In the genomic region with DNA sequence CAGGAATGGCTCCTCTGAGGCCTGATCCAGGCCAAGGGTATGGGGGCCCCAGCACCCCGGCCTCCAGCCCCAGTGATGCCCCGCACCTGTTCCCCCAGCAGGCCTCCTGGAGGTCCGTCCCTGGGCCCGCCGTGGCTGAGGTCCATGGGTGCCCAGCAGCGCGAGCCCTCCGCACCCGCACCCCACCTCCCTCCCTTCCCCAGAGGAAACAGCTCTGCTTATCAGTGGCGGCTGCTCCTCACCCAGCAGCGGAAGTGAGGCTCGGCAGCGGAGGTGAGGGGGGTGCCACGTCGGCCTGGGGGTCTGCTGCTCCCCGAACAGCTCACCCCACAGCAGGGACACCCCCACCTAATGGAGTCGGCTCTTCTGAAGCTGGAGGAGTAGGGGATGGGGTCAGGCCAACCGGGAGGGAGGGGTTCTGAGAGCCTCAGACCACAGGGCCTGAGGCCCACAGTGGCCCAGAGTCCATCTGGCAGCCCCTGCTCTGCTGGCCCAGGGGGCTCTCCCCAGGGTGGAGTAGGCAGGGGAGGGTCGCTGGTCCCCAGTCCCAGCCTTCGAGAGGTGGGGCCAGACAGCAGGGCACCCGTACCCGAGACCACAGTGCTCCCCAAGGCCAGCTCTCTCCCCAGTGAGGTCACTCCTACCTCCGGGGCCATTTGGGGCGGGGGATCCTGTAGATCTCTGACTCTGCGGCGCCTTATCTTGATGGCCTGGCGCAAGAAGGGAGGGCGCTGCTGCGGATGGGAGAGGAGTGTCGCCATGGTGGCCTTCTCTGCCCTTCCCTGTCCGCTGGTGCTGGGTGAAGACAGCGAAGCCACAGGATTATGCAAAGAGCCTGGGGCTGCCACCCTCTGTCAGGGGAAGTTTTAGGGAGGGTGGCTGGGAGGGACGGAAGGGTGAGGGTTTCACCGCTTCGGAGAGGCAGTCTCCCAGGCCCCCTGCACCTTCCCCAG, we compare ENCODE assay signal across 1 cellular context.
A peak's percentile ranks its signal among the peaks of the same experiment; 100 is the strongest.
TF ChIP-seq lines count a peak whose summit lies in the region.

TSS of gene UNC13D (minus strand) at position 828 of the 953 bp plus-strand sequence. CDS start at position 761, 67 bp downstream.

TF ChIP-seq in HepG2, 621 proteins besides CTCF, POLR2A, EP300 and RAD21 (continued from another document and continues in another):
- 0 out of 2 replicates have a peak, but pooled peaks have one; percentile 29 for TF ChIP-seq DRAP1 (CRISPR knock-in tag; IDR thresholded peaks at IDR 0.05)
- 0 out of 2 replicates have a peak, but pooled peaks have one; percentile 46 for TF ChIP-seq ZMYM3 (CRISPR knock-in tag; IDR thresholded peaks at IDR 0.05)
- 0 out of 2 replicates have a peak, but pooled peaks have one; percentile 37 for TF ChIP-seq ZNF512 (CRISPR knock-in tag; IDR thresholded peaks at IDR 0.05)
- peak; percentile 83 for TF ChIP-seq ZBTB38 (CRISPR knock-in tag; IDR thresholded peaks at IDR 0.05)
- peak; percentile 75; the same call in 1 of the 2 replicates for TF ChIP-seq ZNF274 (CRISPR knock-in tag; IDR thresholded peaks at IDR 0.05)
- TF ChIP-seq, protein P1, sequence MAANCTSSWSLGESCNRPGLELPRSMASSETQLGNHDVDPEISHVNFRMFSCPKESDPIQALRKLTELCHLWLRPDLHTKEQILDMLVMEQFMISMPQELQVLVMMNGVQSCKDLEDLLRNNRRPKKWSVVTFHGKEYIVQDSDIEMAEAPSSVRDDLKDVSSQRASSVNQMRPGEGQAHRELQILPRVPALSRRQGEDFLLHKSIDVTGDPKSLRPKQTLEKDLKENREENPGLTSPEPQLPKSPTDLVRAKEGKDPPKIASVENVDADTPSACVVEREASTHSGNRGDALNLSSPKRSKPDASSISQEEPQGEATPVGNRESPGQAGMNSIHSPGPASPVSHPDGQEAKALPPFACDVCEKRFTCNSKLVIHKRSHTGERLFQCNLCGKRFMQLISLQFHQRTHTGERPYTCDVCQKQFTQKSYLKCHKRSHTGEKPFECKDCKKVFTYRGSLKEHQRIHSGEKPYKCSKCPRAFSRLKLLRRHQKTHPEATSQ (CRISPR knock-in tag; IDR thresholded peaks at IDR 0.05; ENCODE audit: borderline replicate concordance) = no peak
- TF ChIP-seq MYC (CRISPR knock-in tag; IDR thresholded peaks at IDR 0.05; ENCODE audit: borderline replicate concordance) = peak; percentile 46
- no peak for TF ChIP-seq SNRNP70 (IDR thresholded peaks at IDR 0.05; ENCODE audit: low read depth, low read length)
- TF ChIP-seq ETV6 (CRISPR knock-in tag; conservative IDR thresholded peaks at IDR 0.05) = no peak
- no peak for TF ChIP-seq ZNF460 (CRISPR knock-in tag; IDR thresholded peaks at IDR 0.05; ENCODE audit: borderline replicate concordance)
- TF ChIP-seq PRPF4 (IDR thresholded peaks at IDR 0.05; ENCODE audit: low read depth, low read length, poor library complexity, severe bottlenecking) = no peak
- no peak; the same call in 1 of the 2 replicates for TF ChIP-seq MXD4 (CRISPR knock-in tag; IDR thresholded peaks at IDR 0.05)
- no peak for TF ChIP-seq ZNF44 (CRISPR knock-in tag; IDR thresholded peaks at IDR 0.05)
- TF ChIP-seq ZNF747 (CRISPR knock-in tag; IDR thresholded peaks at IDR 0.05; ENCODE audit: borderline replicate concordance) = 0 out of 2 replicates have a peak, but pooled peaks have one; percentile 39
- peak; percentile 66; the same call in 1 of the 2 replicates for TF ChIP-seq ZNF142 (CRISPR knock-in tag; IDR thresholded peaks at IDR 0.05)
- peak; percentile 56; the same call in 1 of the 2 replicates for TF ChIP-seq DR1 (CRISPR knock-in tag; IDR thresholded peaks at IDR 0.05)
- peak; percentile 9; the same call in 1 of the 2 replicates for TF ChIP-seq YEATS2 (CRISPR knock-in tag; IDR thresholded peaks at IDR 0.05; ENCODE audit: borderline replicate concordance)
- no peak for TF ChIP-seq RBM22 (optimal IDR thresholded peaks at IDR 0.05; ENCODE audit: low read length)
- 0 out of 2 replicates have a peak, but pooled peaks have one; percentile 12 for TF ChIP-seq ZNF644 (CRISPR knock-in tag; IDR thresholded peaks at IDR 0.05; ENCODE audit: low read depth)
- peak; percentile 23; the same call in 1 of the 2 replicates for TF ChIP-seq ZNF614 (CRISPR knock-in tag; IDR thresholded peaks at IDR 0.05; ENCODE audit: borderline replicate concordance)
- no peak for TF ChIP-seq MAFG (CRISPR knock-in tag; IDR thresholded peaks at IDR 0.05)
- TF ChIP-seq ZNF724P (CRISPR knock-in tag; IDR thresholded peaks at IDR 0.05; ENCODE audit: borderline replicate concordance) = peak; percentile 88; the same call in 1 of the 2 replicates
- peak; percentile 21; the same call in 1 of the 2 replicates for TF ChIP-seq HMG20A (CRISPR knock-in tag; IDR thresholded peaks at IDR 0.05; ENCODE audit: borderline replicate concordance)
- no peak for TF ChIP-seq SMYD3 (CRISPR knock-in tag; IDR thresholded peaks at IDR 0.05)
- TF ChIP-seq NFAT5 (CRISPR knock-in tag; IDR thresholded peaks at IDR 0.05) = no peak; the same call in 1 of the 2 replicates
- TF ChIP-seq SMAD1 (CRISPR knock-in tag; IDR thresholded peaks at IDR 0.05; ENCODE audit: borderline replicate concordance, low read depth) = peak; percentile 55; the same call in 1 of the 2 replicates
- TF ChIP-seq ZNF839 (CRISPR knock-in tag; IDR thresholded peaks at IDR 0.05; ENCODE audit: borderline replicate concordance) = peak; percentile 55; the same call in 1 of the 2 replicates
- peak; percentile 64; the same call in 1 of the 2 replicates for TF ChIP-seq EED (CRISPR knock-in tag; IDR thresholded peaks at IDR 0.05)
- TF ChIP-seq IKZF4 (CRISPR knock-in tag; IDR thresholded peaks at IDR 0.05; ENCODE audit: borderline replicate concordance, low read depth, not compliant biosample characterization) = peak; percentile 36
- TF ChIP-seq ZC3H4 (CRISPR knock-in tag; IDR thresholded peaks at IDR 0.05; ENCODE audit: borderline replicate concordance) = no peak
- peak; percentile 64; the same call in 1 of the 2 replicates for TF ChIP-seq ZNF33B (CRISPR knock-in tag; IDR thresholded peaks at IDR 0.05)
- no peak for TF ChIP-seq REST (IDR thresholded peaks at IDR 0.05; ENCODE audit: borderline replicate concordance in 1 of 2, low read depth in 1 of 2, low read length in 2 of 2)
- TF ChIP-seq NFRKB (IDR thresholded peaks at IDR 0.05) = no peak
